ENCODE assay signal across 1 cellular context in the genomic region with DNA sequence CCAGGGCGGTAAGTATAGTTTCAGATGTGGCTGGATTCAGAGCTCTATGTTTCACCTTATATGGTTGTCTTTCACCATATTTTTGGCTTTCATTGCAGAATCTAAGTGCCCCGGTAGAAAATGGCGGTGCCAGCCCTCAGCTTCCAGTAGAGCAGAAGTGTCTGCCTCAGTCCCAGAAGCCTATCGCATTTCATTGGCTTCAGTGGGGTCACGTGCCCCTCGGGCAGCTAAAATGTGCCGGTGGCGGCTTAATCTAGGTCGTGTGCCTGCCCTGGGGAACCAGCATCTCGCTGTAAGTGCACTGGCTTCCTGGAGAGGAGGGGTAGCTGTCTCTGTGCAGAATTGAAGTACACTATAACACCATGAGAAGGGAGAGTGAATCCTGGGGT.
A peak's percentile ranks its signal among the peaks of the same experiment; 100 is the strongest.
TF ChIP-seq lines count a peak whose summit lies in the region.

No MANE protein-coding gene starts in this region.

TF ChIP-seq in K562, 482 proteins besides CTCF, POLR2A, EP300 and RAD21 (continued from another document):
- TF ChIP-seq, protein P1, sequence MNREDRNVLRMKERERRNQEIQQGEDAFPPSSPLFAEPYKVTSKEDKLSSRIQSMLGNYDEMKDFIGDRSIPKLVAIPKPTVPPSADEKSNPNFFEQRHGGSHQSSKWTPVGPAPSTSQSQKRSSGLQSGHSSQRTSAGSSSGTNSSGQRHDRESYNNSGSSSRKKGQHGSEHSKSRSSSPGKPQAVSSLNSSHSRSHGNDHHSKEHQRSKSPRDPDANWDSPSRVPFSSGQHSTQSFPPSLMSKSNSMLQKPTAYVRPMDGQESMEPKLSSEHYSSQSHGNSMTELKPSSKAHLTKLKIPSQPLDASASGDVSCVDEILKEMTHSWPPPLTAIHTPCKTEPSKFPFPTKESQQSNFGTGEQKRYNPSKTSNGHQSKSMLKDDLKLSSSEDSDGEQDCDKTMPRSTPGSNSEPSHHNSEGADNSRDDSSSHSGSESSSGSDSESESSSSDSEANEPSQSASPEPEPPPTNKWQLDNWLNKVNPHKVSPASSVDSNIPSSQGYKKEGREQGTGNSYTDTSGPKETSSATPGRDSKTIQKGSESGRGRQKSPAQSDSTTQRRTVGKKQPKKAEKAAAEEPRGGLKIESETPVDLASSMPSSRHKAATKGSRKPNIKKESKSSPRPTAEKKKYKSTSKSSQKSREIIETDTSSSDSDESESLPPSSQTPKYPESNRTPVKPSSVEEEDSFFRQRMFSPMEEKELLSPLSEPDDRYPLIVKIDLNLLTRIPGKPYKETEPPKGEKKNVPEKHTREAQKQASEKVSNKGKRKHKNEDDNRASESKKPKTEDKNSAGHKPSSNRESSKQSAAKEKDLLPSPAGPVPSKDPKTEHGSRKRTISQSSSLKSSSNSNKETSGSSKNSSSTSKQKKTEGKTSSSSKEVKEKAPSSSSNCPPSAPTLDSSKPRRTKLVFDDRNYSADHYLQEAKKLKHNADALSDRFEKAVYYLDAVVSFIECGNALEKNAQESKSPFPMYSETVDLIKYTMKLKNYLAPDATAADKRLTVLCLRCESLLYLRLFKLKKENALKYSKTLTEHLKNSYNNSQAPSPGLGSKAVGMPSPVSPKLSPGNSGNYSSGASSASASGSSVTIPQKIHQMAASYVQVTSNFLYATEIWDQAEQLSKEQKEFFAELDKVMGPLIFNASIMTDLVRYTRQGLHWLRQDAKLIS (CRISPR knock-in tag; IDR thresholded peaks at IDR 0.05) = no peak
- TF ChIP-seq, protein P2, sequence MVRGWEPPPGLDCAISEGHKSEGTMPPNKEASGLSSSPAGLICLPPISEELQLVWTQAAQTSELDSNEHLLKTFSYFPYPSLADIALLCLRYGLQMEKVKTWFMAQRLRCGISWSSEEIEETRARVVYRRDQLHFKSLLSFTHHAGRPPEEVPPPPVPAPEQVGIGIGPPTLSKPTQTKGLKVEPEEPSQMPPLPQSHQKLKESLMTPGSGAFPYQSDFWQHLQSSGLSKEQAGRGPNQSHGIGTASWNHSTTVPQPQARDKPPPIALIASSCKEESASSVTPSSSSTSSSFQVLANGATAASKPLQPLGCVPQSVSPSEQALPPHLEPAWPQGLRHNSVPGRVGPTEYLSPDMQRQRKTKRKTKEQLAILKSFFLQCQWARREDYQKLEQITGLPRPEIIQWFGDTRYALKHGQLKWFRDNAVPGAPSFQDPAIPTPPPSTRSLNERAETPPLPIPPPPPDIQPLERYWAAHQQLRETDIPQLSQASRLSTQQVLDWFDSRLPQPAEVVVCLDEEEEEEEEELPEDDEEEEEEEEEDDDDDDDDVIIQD (CRISPR knock-in tag; IDR thresholded peaks at IDR 0.05) = no peak
- TF ChIP-seq, protein P3, sequence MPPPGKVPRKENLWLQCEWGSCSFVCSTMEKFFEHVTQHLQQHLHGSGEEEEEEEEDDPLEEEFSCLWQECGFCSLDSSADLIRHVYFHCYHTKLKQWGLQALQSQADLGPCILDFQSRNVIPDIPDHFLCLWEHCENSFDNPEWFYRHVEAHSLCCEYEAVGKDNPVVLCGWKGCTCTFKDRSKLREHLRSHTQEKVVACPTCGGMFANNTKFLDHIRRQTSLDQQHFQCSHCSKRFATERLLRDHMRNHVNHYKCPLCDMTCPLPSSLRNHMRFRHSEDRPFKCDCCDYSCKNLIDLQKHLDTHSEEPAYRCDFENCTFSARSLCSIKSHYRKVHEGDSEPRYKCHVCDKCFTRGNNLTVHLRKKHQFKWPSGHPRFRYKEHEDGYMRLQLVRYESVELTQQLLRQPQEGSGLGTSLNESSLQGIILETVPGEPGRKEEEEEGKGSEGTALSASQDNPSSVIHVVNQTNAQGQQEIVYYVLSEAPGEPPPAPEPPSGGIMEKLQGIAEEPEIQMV (tag; conservative IDR thresholded peaks at IDR 0.05; ENCODE audit: low read depth) = no peak
- TF ChIP-seq ZNF431 (CRISPR knock-in tag; IDR thresholded peaks at IDR 0.05) (no peak), ERF (CRISPR knock-in tag; IDR thresholded peaks at IDR 0.05) (no peak), RBFOX2 (IDR thresholded peaks at IDR 0.05; ENCODE audit: low read depth, low read length) (no peak), YY1 (IDR thresholded peaks at IDR 0.05; ENCODE audit: borderline replicate concordance in 1 of 3, control insufficient read depth in 1 of 3, extremely low read depth in 1 of 3, insufficient read depth in 3 of 3, insufficient read length in 1 of 3, insufficient replicate concordance in 2 of 3, low read depth in 1 of 3, low read length in 2 of 3) (peak in 1 of 3 experiments; percentile 60), KAT2B (IDR thresholded peaks at IDR 0.05; ENCODE audit: low read depth, low read length) (no peak), ZNF445 (CRISPR knock-in tag; IDR thresholded peaks at IDR 0.05; ENCODE audit: low read depth) (no peak), ZNF165 (CRISPR knock-in tag; IDR thresholded peaks at IDR 0.05; ENCODE audit: borderline replicate concordance) (no peak), HLTF (IDR thresholded peaks at IDR 0.05) (no peak), KDM5B (IDR thresholded peaks at IDR 0.05; ENCODE audit: insufficient replicate concordance, low read depth, low read length) (no peak), ZKSCAN8 (CRISPR knock-in tag; IDR thresholded peaks at IDR 0.05) (no peak), NFYB (IDR thresholded peaks at IDR 0.05; ENCODE audit: extremely low read depth, insufficient read length) (peak; percentile 63), KLF16 (IDR thresholded peaks at IDR 0.05) (no peak)
